In genomic region chr7:99605527-99605926, GRCh38 we compare ENCODE assay signal across 37 cellular contexts.
"Had no signal": no experiment of that assay in that cellular context is flagged by ENCODE, and none has a peak within 500 bp of the region (broad histone marks: within the 10 kb centered on the region; RNA-seq: fewer than 3 reads in every experiment).

No MANE protein-coding gene starts in this region.

- H3K4me3 Mint-ChIP-seq: activated B cell treated with CpG ODN at 0.5 μM for 24 hours; activated CD4-positive, alpha-beta memory T cell treated with anti-CD3 and anti-CD28 coated beads, Interleukin-2, amount 10 ng/mL, durations not matched to agents 7 days and 5 days; activated CD4-positive, alpha-beta T cell treated with anti-CD3 and anti-CD28 coated beads for 36 hours; activated CD4-positive, alpha-beta T cell treated with anti-CD3 and anti-CD28 coated beads, Interleukin-2, amount 10 ng/mL, durations not matched to agents 7 days and 5 days; activated CD8-positive, alpha-beta memory T cell treated with anti-CD3 and anti-CD28 coated beads, Interleukin-2, amount 10 ng/mL, durations not matched to agents 7 days and 5 days; activated CD8-positive, alpha-beta T cell treated with anti-CD3 and anti-CD28 coated beads, Interleukin-2, amount 10 ng/mL, durations not matched to agents 7 days and 5 days; activated naive CD4-positive, alpha-beta T cell treated with anti-CD3 and anti-CD28 coated beads, Interleukin-2, amount 10 ng/mL, durations not matched to agents 7 days and 5 days; activated naive CD4-positive, alpha-beta T cell treated with anti-CD3 and anti-CD28 coated beads, Interleukin-2, amount 50 U/mL, for 24 hours; activated naive CD8-positive, alpha-beta T cell; activated naive CD8-positive, alpha-beta T cell treated with anti-CD3 and anti-CD28 coated beads, Interleukin-2, amount 10 ng/mL, durations not matched to agents 7 days and 5 days; activated naive CD8-positive, alpha-beta T cell treated with anti-CD3 and anti-CD28 coated beads, Interleukin-2, amount 50 U/mL, for 24 hours; activated T-cell treated with anti-CD3 and anti-CD28 coated beads, Interleukin-2, amount 50 U/mL, for 24 hours; brain; central memory CD8-positive, alpha-beta T cell; T-cell; T-helper 2 cell treated with Interferon-gamma antibody and Interleukin-4, amounts not matched to agents 5 μg/mL and 100 μg/mL, for 36 hours had no signal

- H3K27me3 Mint-ChIP-seq: activated B cell treated with CpG ODN at 0.5 μM for 24 hours; activated CD4-positive, alpha-beta T cell treated with anti-CD3 and anti-CD28 coated beads for 36 hours; activated CD4-positive, alpha-beta T cell treated with anti-CD3 and anti-CD28 coated beads, Interleukin-2, amount 10 ng/mL, durations not matched to agents 7 days and 5 days; activated CD8-positive, alpha-beta memory T cell treated with anti-CD3 and anti-CD28 coated beads, Interleukin-2, amount 10 ng/mL, durations not matched to agents 7 days and 5 days; activated naive CD4-positive, alpha-beta T cell treated with anti-CD3 and anti-CD28 coated beads, Interleukin-2, amount 50 U/mL, for 24 hours; activated naive CD8-positive, alpha-beta T cell; activated naive CD8-positive, alpha-beta T cell treated with anti-CD3 and anti-CD28 coated beads, Interleukin-2, amount 50 U/mL, for 24 hours; activated T-cell treated with anti-CD3 and anti-CD28 coated beads, Interleukin-2, amount 50 U/mL, for 24 hours; T-cell had no signal

- DNase-seq: activated B cell treated with CpG ODN at 0.5 μM for 24 hours; activated CD4-positive, alpha-beta memory T cell treated with anti-CD3 and anti-CD28 coated beads, Interleukin-2, amount 10 ng/mL, durations not matched to agents 7 days and 5 days; activated CD4-positive, alpha-beta T cell treated with anti-CD3 and anti-CD28 coated beads for 1 hour; activated CD4-positive, alpha-beta T cell treated with anti-CD3 and anti-CD28 coated beads for 36 hours; activated CD4-positive, alpha-beta T cell treated with anti-CD3 and anti-CD28 coated beads for 48 hours; activated CD4-positive, alpha-beta T cell treated with anti-CD3 and anti-CD28 coated beads, Interleukin-2, amount 10 ng/mL, durations not matched to agents 7 days and 5 days; activated CD4-positive, alpha-beta T cell treated with anti-CD3 and anti-CD28 coated beads, Interleukin-2, amount 50 U/mL, for 48 hours; activated CD8-positive, alpha-beta memory T cell treated with anti-CD3 and anti-CD28 coated beads for 24 hours; activated CD8-positive, alpha-beta memory T cell treated with anti-CD3 and anti-CD28 coated beads, Interleukin-2, amount 10 ng/mL, durations not matched to agents 7 days and 5 days; activated CD8-positive, alpha-beta memory T cell treated with anti-CD3 and anti-CD28 coated beads, Interleukin-2, amount 50 U/mL, for 48 hours; activated CD8-positive, alpha-beta T cell treated with anti-CD3 and anti-CD28 coated beads, Interleukin-2, amount 10 ng/mL, durations not matched to agents 7 days and 5 days; activated effector memory CD4-positive, alpha-beta T cell treated with Interleukin-2 at 50 U/mL for 16 hours; activated gamma-delta T cell; activated naive CD4-positive, alpha-beta T cell treated with anti-CD3 and anti-CD28 coated beads, Interleukin-2, amount 10 ng/mL, durations not matched to agents 7 days and 5 days; activated naive CD4-positive, alpha-beta T cell treated with Interleukin-2 at 50 U/mL for 16 hours; activated naive CD8-positive, alpha-beta T cell treated with anti-CD3 and anti-CD28 coated beads, Interleukin-2, amount 10 ng/mL, durations not matched to agents 7 days and 5 days; activated naive CD8-positive, alpha-beta T cell treated with anti-CD3 and anti-CD28 coated beads, Interleukin-2, amount 50 U/mL, for 24 hours; activated T-cell treated with anti-CD3 and anti-CD28 coated beads, Interleukin-2, amount 50 U/mL, for 24 hours; activated T-cell treated with anti-CD3 and anti-CD28 coated beads, Interleukin-2, amount 50 U/mL, for 48 hours; amygdala; anterior cingulate cortex; caudate nucleus; cerebellar nuclear complex; T-cell; T-helper 2 cell; T-helper 9 cell had no signal

- H3K27ac ChIP-seq: ascending aorta, cardiac muscle cell, VCaP had no signal

- H3K9me3 Mint-ChIP-seq: activated B cell treated with CpG ODN at 0.5 μM for 24 hours; activated CD4-positive, alpha-beta memory T cell treated with anti-CD3 and anti-CD28 coated beads, Interleukin-2, amount 10 ng/mL, durations not matched to agents 7 days and 5 days; activated CD4-positive, alpha-beta T cell treated with anti-CD3 and anti-CD28 coated beads, Interleukin-2, amount 10 ng/mL, durations not matched to agents 7 days and 5 days; activated naive CD4-positive, alpha-beta T cell treated with anti-CD3 and anti-CD28 coated beads, Interleukin-2, amount 10 ng/mL, durations not matched to agents 7 days and 5 days; activated naive CD4-positive, alpha-beta T cell treated with anti-CD3 and anti-CD28 coated beads, Interleukin-2, amount 50 U/mL, for 24 hours; activated naive CD8-positive, alpha-beta T cell treated with anti-CD3 and anti-CD28 coated beads, Interleukin-2, amount 10 ng/mL, durations not matched to agents 7 days and 5 days; activated naive CD8-positive, alpha-beta T cell treated with anti-CD3 and anti-CD28 coated beads, Interleukin-2, amount 50 U/mL, for 24 hours; activated T-cell treated with anti-CD3 and anti-CD28 coated beads, Interleukin-2, amount 50 U/mL, for 24 hours; activated T-helper 2 cell treated with anti-CD3 and anti-CD28 coated beads, Interferon-gamma antibody, Interleukin-2, Interleukin-4, amounts not matched to agents 10 μg/mL and 5 μg/mL and 100 μg/mL, durations not matched to agents 14 hours and 24 hours and 36 hours; brain; central memory CD8-positive, alpha-beta T cell; T-cell; T-helper 2 cell treated with Interferon-gamma antibody and Interleukin-4, amounts not matched to agents 5 μg/mL and 100 μg/mL, for 36 hours had no signal

- H3K9me3 ChIP-seq: ascending aorta had no signal

- H3K4me3 ChIP-seq: ascending aorta, cardiac muscle cell had no signal

- H3K36me3 Mint-ChIP-seq: activated CD8-positive, alpha-beta memory T cell treated with anti-CD3 and anti-CD28 coated beads, Interleukin-2, amount 10 ng/mL, durations not matched to agents 7 days and 5 days; activated naive CD4-positive, alpha-beta T cell treated with anti-CD3 and anti-CD28 coated beads, Interleukin-2, amount 10 ng/mL, durations not matched to agents 7 days and 5 days; activated naive CD4-positive, alpha-beta T cell treated with anti-CD3 and anti-CD28 coated beads, Interleukin-2, amount 50 U/mL, for 24 hours; activated naive CD8-positive, alpha-beta T cell; activated naive CD8-positive, alpha-beta T cell treated with anti-CD3 and anti-CD28 coated beads, Interleukin-2, amount 10 ng/mL, durations not matched to agents 7 days and 5 days; brain had no signal

- H3K4me1 ChIP-seq: ascending aorta had no signal

- H3K27ac Mint-ChIP-seq: activated B cell treated with CpG ODN at 0.5 μM for 24 hours; activated CD4-positive, alpha-beta memory T cell treated with anti-CD3 and anti-CD28 coated beads, Interleukin-2, amount 10 ng/mL, durations not matched to agents 7 days and 5 days; activated CD4-positive, alpha-beta T cell treated with anti-CD3 and anti-CD28 coated beads for 36 hours; activated CD4-positive, alpha-beta T cell treated with anti-CD3 and anti-CD28 coated beads, Interleukin-2, amount 10 ng/mL, durations not matched to agents 7 days and 5 days; activated CD8-positive, alpha-beta memory T cell treated with anti-CD3 and anti-CD28 coated beads, Interleukin-2, amount 10 ng/mL, durations not matched to agents 7 days and 5 days; activated CD8-positive, alpha-beta T cell treated with anti-CD3 and anti-CD28 coated beads, Interleukin-2, amount 10 ng/mL, durations not matched to agents 7 days and 5 days; activated naive CD4-positive, alpha-beta T cell treated with anti-CD3 and anti-CD28 coated beads, Interleukin-2, amount 10 ng/mL, durations not matched to agents 7 days and 5 days; activated naive CD4-positive, alpha-beta T cell treated with anti-CD3 and anti-CD28 coated beads, Interleukin-2, amount 50 U/mL, for 24 hours; activated naive CD8-positive, alpha-beta T cell; activated naive CD8-positive, alpha-beta T cell treated with anti-CD3 and anti-CD28 coated beads, Interleukin-2, amount 10 ng/mL, durations not matched to agents 7 days and 5 days; activated naive CD8-positive, alpha-beta T cell treated with anti-CD3 and anti-CD28 coated beads, Interleukin-2, amount 50 U/mL, for 24 hours; activated T-cell treated with anti-CD3 and anti-CD28 coated beads, Interleukin-2, amount 50 U/mL, for 24 hours; activated T-helper 2 cell treated with anti-CD3 and anti-CD28 coated beads, Interferon-gamma antibody, Interleukin-2, Interleukin-4, amounts not matched to agents 10 μg/mL and 5 μg/mL and 100 μg/mL, durations not matched to agents 14 hours and 24 hours and 36 hours; brain; T-cell; T-helper 2 cell treated with Interferon-gamma antibody and Interleukin-4, amounts not matched to agents 5 μg/mL and 100 μg/mL, for 36 hours had no signal

- FAIRE-seq: bronchial epithelial cell, TTC549 had no signal

- H3K27me3 ChIP-seq: ascending aorta, cardiac muscle cell had no signal

- ATAC-seq: activated CD4-positive, alpha-beta T cell treated with anti-CD3 and anti-CD28 coated beads for 36 hours; activated CD8-positive, alpha-beta memory T cell treated with anti-CD3 and anti-CD28 coated beads, Interleukin-2, amount 10 ng/mL, durations not matched to agents 7 days and 5 days; activated CD8-positive, alpha-beta T cell treated with anti-CD3 and anti-CD28 coated beads, Interleukin-2, amount 10 ng/mL, durations not matched to agents 7 days and 5 days; activated naive CD8-positive, alpha-beta T cell treated with anti-CD3 and anti-CD28 coated beads, Interleukin-2, amount 50 U/mL, for 24 hours; T-cell had no signal

- H3K4me1 Mint-ChIP-seq: activated B cell treated with CpG ODN at 0.5 μM for 24 hours; activated CD4-positive, alpha-beta memory T cell treated with anti-CD3 and anti-CD28 coated beads, Interleukin-2, amount 10 ng/mL, durations not matched to agents 7 days and 5 days; activated CD4-positive, alpha-beta T cell treated with anti-CD3 and anti-CD28 coated beads for 36 hours; activated naive CD4-positive, alpha-beta T cell treated with anti-CD3 and anti-CD28 coated beads, Interleukin-2, amount 50 U/mL, for 24 hours; activated naive CD8-positive, alpha-beta T cell treated with anti-CD3 and anti-CD28 coated beads, Interleukin-2, amount 50 U/mL, for 24 hours; brain; central memory CD8-positive, alpha-beta T cell had no signal

- H3K36me3 ChIP-seq: ascending aorta, cardiac muscle cell had no signal
